Comparison of ENCODE assay signal across 21 cellular contexts in genomic region chr3:99757948-99758347, GRCh38. TPM values are rescaled to one million over a fixed set of nuclear protein-coding genes. Genes with fewer than 3 reads are reported as not detected.
DNase-seq lines count a peak whose midpoint lies in the region; ATAC-seq and TF ChIP-seq lines count a peak whose summit lies in the region.
"Had no signal": no experiment of that assay in that cellular context is flagged by ENCODE, and none has a peak within 500 bp of the region (broad histone marks: within the 10 kb centered on the region; RNA-seq: fewer than 3 reads in every experiment).

No MANE protein-coding gene starts in this region.

- no peak overlapping the region for H3K4me3 ChIP-seq in ascending aorta
- no peak overlapping the region for H3K4me3 ChIP-seq in lower lobe of right lung
- no peak overlapping the region for H3K4me3 ChIP-seq in tibial artery
- H3K4me3 ChIP-seq: BLaER1 treated with 17β-estradiol and CSF1 and Interleukin-3, amounts not matched to agents 10 nM and 100 nM; GM12878; GM23248 had no signal

- CTCF ChIA-PET in activated naive CD4-positive, alpha-beta T cell treated with anti-CD3 and anti-CD28 coated beads for 36 hours (lab: Charles Lee) = no interaction called here

- no peak overlapping the region for H3K56ac ChIP-seq in H9 (ENCODE audit: insufficient read length, low read depth, low read length)

- ATAC-seq in lower lobe of right lung = peak; percentile 14 to 59
- ATAC-seq: CD8-positive, alpha-beta T cell; GM12878 had no signal

- no peaks in the 10 kb centered on the region for H3K23me2 ChIP-seq in H9 (ENCODE audit: insufficient read length, low read depth, low read length, poor library complexity, severe bottlenecking)

- no peak overlapping the region for H3T11ph ChIP-seq in H9 (ENCODE audit: low read length)

- DNase-seq in ascending aorta (ENCODE audit: low spot score in 2 of 2) (no peak), lower lobe of right lung (no peak), osteocyte (ENCODE audit: extremely low spot score, unreplicated experiment) (no peak), tibial artery (no peak), germinal center (ENCODE audit: low spot score) (no peak), H9 (no peak)
- DNase-seq in activated naive CD4-positive, alpha-beta T cell treated with anti-CD3 and anti-CD28 coated beads for 36 hours = no peak
- DNase-seq: CD8-positive, alpha-beta T cell; COR-L47; DMS 273 treated with DMSO at 0.1 percent for 48 hours; DMS53; DND-41; EL; GM23248; HCEC 1CT; HFFc6; IMR-90 had no signal

- no peaks in the 10 kb centered on the region for H4K20me1 ChIP-seq in H9 (ENCODE audit: control insufficient read depth, insufficient read depth, insufficient read length)
- H4K20me1 ChIP-seq: BLaER1 treated with 17β-estradiol and CSF1 and Interleukin-3, amounts not matched to agents 10 nM and 100 nM had no signal

- no peak overlapping the region for H3K4me2 ChIP-seq in H9 (ENCODE audit: insufficient read depth, insufficient read length, low read length)
- H3K4me2 ChIP-seq: BLaER1 treated with 17β-estradiol and CSF1 and Interleukin-3, amounts not matched to agents 10 nM and 100 nM had no signal

- H2AFZ ChIP-seq in H9 (ENCODE audit: low read length) = no peak overlapping the region
- H2AFZ ChIP-seq: GM23248 had no signal

- no peaks in the 10 kb centered on the region for H3K79me1 ChIP-seq in H9 (ENCODE audit: insufficient read depth, low read depth, low read length, poor library complexity, severe bottlenecking)

- H3K4me1 Mint-ChIP-seq in osteocyte (ENCODE audit: unreplicated experiment) (peaks cover 87% of the 10 kb centered on the region), H9 (peaks cover 0 to 3% of the 10 kb centered on the region in 2 experiments; a peak in 1 of 4 replicates)
- H3K4me1 Mint-ChIP-seq in activated naive CD4-positive, alpha-beta T cell treated with anti-CD3 and anti-CD28 coated beads for 36 hours (ENCODE audit: low read depth) = no peaks in the 10 kb centered on the region
- H3K4me1 Mint-ChIP-seq: B cell had no signal

- no peaks in the 10 kb centered on the region for H3K79me2 ChIP-seq in H9 (ENCODE audit: insufficient read depth, low read length)

- no peak overlapping the region for H3K14ac ChIP-seq in H9 (ENCODE audit: insufficient read depth, low read length)

- no peak overlapping the region for H4K91ac ChIP-seq in H9 (ENCODE audit: insufficient read length, low read depth, low read length)

- no peak overlapping the region for H3K9ac ChIP-seq in H9 (ENCODE audit: extremely low read depth, insufficient read length, low read length)
- H3K9ac ChIP-seq: BLaER1 treated with 17β-estradiol and CSF1 and Interleukin-3, amounts not matched to agents 10 nM and 100 nM; GM23248 had no signal

- no peak overlapping the region for H3K23ac ChIP-seq in H9 (ENCODE audit: insufficient read length, low read depth, low read length)

- H3K36me3 ChIP-seq in ascending aorta = peaks cover 0 to 4% of the 10 kb centered on the region in 2 donors
- no peaks in the 10 kb centered on the region for H3K36me3 ChIP-seq in lower lobe of right lung
- peaks cover 0 to 6% (median 0%) of the 10 kb centered on the region in 3 donors for H3K36me3 ChIP-seq in tibial artery
- H3K36me3 ChIP-seq: BLaER1 treated with 17β-estradiol and CSF1 and Interleukin-3, amounts not matched to agents 10 nM and 100 nM had no signal

- no peak for TF ChIP-seq CTCF in ascending aorta (IDR thresholded peaks at IDR 0.05)
- TF ChIP-seq CTCF in lower lobe of right lung (IDR thresholded peaks at IDR 0.05) = no peak
- no peak for TF ChIP-seq CTCF in osteocyte (IDR thresholded peaks at IDR 0.05)
- no peak for TF ChIP-seq CTCF in tibial artery (IDR thresholded peaks at IDR 0.05)
- TF ChIP-seq CTCF in H9 (conservative IDR thresholded peaks at IDR 0.05) = no peak

- WGBS in H9 (ENCODE audit: extremely low coverage, insufficient read length, low lambda C conversion rate) = no CpG with 5 or more reads among the region's 2 CpGs

- no peak overlapping the region for H2BK20ac ChIP-seq in H9 (ENCODE audit: low read depth, low read length, poor library complexity, severe bottlenecking)

- H3K4me1 ChIP-seq in ascending aorta (peaks cover 4 to 47% of the 10 kb centered on the region in 2 donors), lower lobe of right lung (no peaks in the 10 kb centered on the region), tibial artery (peaks cover 0 to 99% (median 43%) of the 10 kb centered on the region in 4 donors), H9 (ENCODE audit: insufficient read depth, low read length) (no peaks in the 10 kb centered on the region)
- H3K4me1 ChIP-seq: BLaER1 treated with 17β-estradiol and CSF1 and Interleukin-3, amounts not matched to agents 10 nM and 100 nM had no signal

- no peak overlapping the region for H4K8ac ChIP-seq in H9 (replicated peaks; ENCODE audit: insufficient read length, low read depth, low read length)

- H3K27ac Mint-ChIP-seq in osteocyte (ENCODE audit: unreplicated experiment) = peak overlapping the region; percentile 83
- no peak overlapping the region for H3K27ac Mint-ChIP-seq in activated naive CD4-positive, alpha-beta T cell treated with anti-CD3 and anti-CD28 coated beads for 36 hours
- no peak overlapping the region for H3K27ac Mint-ChIP-seq in H9
- H3K27ac Mint-ChIP-seq: B cell; CD8-positive, alpha-beta T cell; HFFc6 had no signal

- H2BK12ac ChIP-seq in H9 (ENCODE audit: insufficient read length, low read depth, low read length) = no peak overlapping the region

- no peaks in the 10 kb centered on the region for H3K27me3 ChIP-seq in ascending aorta
- no peaks in the 10 kb centered on the region for H3K27me3 ChIP-seq in lower lobe of right lung (ENCODE audit: low read depth)
- H3K27me3 ChIP-seq in tibial artery = no peaks in the 10 kb centered on the region
- H3K27me3 ChIP-seq in H9 (ENCODE audit: insufficient read depth, low read length) = no peaks in the 10 kb centered on the region
- H3K27me3 ChIP-seq: BLaER1 treated with 17β-estradiol and CSF1 and Interleukin-3, amounts not matched to agents 10 nM and 100 nM had no signal

- H3K27me3 Mint-ChIP-seq in osteocyte (ENCODE audit: unreplicated experiment) (no peaks in the 10 kb centered on the region), H9 (ENCODE audit: low read depth) (no peaks in the 10 kb centered on the region)
- no peaks in the 10 kb centered on the region for H3K27me3 Mint-ChIP-seq in activated naive CD4-positive, alpha-beta T cell treated with anti-CD3 and anti-CD28 coated beads for 36 hours (ENCODE audit: low read depth)

- peak overlapping the region; percentile 56 to 79 for H3K27ac ChIP-seq in ascending aorta
- H3K27ac ChIP-seq in lower lobe of right lung = no peak overlapping the region
- H3K27ac ChIP-seq in tibial artery = peak overlapping the region; percentile 68 to 72
- H3K27ac ChIP-seq in H9 (ENCODE audit: insufficient read length, low read depth, low read length) = no peak overlapping the region
- H3K27ac ChIP-seq: BLaER1 treated with 17β-estradiol and CSF1 and Interleukin-3, amounts not matched to agents 10 nM and 100 nM; GM23248; HL-60 had no signal

- no peak overlapping the region for H2BK120ac ChIP-seq in H9 (ENCODE audit: low read depth, low read length, poor library complexity, severe bottlenecking)

- H2BK5ac ChIP-seq in H9 (ENCODE audit: insufficient read length, low read length) = no peak overlapping the region

- no peak overlapping the region for H3K4me3 Mint-ChIP-seq in osteocyte (ENCODE audit: unreplicated experiment)
- H3K4me3 Mint-ChIP-seq in activated naive CD4-positive, alpha-beta T cell treated with anti-CD3 and anti-CD28 coated beads for 36 hours = no peak overlapping the region
- H3K4me3 Mint-ChIP-seq in H9 = no peak overlapping the region
- H3K4me3 Mint-ChIP-seq: B cell; CD8-positive, alpha-beta T cell; HFFc6 had no signal

- no peaks in the 10 kb centered on the region for H3K9me3 ChIP-seq in ascending aorta
- no peaks in the 10 kb centered on the region for H3K9me3 ChIP-seq in lower lobe of right lung
- no peaks in the 10 kb centered on the region for H3K9me3 ChIP-seq in tibial artery
- H3K9me3 ChIP-seq in H9 (ENCODE audit: control insufficient read depth, low read depth, low read length) = no peaks in the 10 kb centered on the region
- H3K9me3 ChIP-seq: BLaER1 treated with 17β-estradiol and CSF1 and Interleukin-3, amounts not matched to agents 10 nM and 100 nM had no signal

- H2AK5ac ChIP-seq in H9 (ENCODE audit: insufficient read length, low read length) = no peak overlapping the region

- H3K4ac ChIP-seq in H9 (ENCODE audit: low read depth, low read length) = no peak overlapping the region

- no peak overlapping the region for H2BK15ac ChIP-seq in H9 (ENCODE audit: low read depth, low read length)

- H3K36me3 Mint-ChIP-seq in osteocyte (ENCODE audit: unreplicated experiment) = peaks cover 62% of the 10 kb centered on the region
- no peaks in the 10 kb centered on the region for H3K36me3 Mint-ChIP-seq in activated naive CD4-positive, alpha-beta T cell treated with anti-CD3 and anti-CD28 coated beads for 36 hours (ENCODE audit: low read depth)
- no peaks in the 10 kb centered on the region for H3K36me3 Mint-ChIP-seq in H9 (ENCODE audit: insufficient read depth in 1 of 3, low read depth in 3 of 3)
- H3K36me3 Mint-ChIP-seq: CD8-positive, alpha-beta T cell had no signal

- no peak overlapping the region for H4K5ac ChIP-seq in H9 (ENCODE audit: insufficient read length, low read depth, low read length)

- H3K18ac ChIP-seq in H9 (ENCODE audit: insufficient read length, low read depth, low read length) = no peak overlapping the region

- no peaks in the 10 kb centered on the region for H3K9me3 Mint-ChIP-seq in osteocyte (ENCODE audit: unreplicated experiment)
- H3K9me3 Mint-ChIP-seq in activated naive CD4-positive, alpha-beta T cell treated with anti-CD3 and anti-CD28 coated beads for 36 hours = no peaks in the 10 kb centered on the region
- H3K9me3 Mint-ChIP-seq in H9 = no peaks in the 10 kb centered on the region
- H3K9me3 Mint-ChIP-seq: CD8-positive, alpha-beta T cell; HFFc6 had no signal

- intact Hi-C loops in ascending aorta (cut with DNase I) = loop anchor here (5.0 to 10.0 kb wide), 4 partner anchors 506 to 1163 kb away; partner anchors contain the start of genes CPOX and DCBLD2
- intact Hi-C loops in lower lobe of right lung (cut with DNase I) = loop anchor here (10.0 kb wide), 1 partner anchor 733 kb away; no protein-coding TSS in a partner anchor
- intact Hi-C loops in tibial artery (cut with DNase I; ENCODE audit: low total_unique reads) = loop anchor here (10.0 kb wide), 1 partner anchor 733 kb away; no protein-coding TSS in a partner anchor
- intact Hi-C loops in activated naive CD4-positive, alpha-beta T cell treated with anti-CD3 and anti-CD28 coated beads for 36 hours (cut with micrococcal nuclease) = no loop called here

RNA-seq across cellular contexts. Expression of gene CMSS1, which starts 59.7 kb away (rescaled TPM):
- total RNA-seq in ascending aorta (9.2 TPM), lower lobe of right lung (17.3 TPM), osteocyte (38.5 and 47.2 TPM in 2 replicates), H9 (2021) (60.3 and 61.8 TPM in 2 replicates)
- 100 to 1,000 TPM in 1 of 2 experiments, 10 to 100 TPM in 1; 95.8 to 106 TPM for total RNA-seq in activated naive CD4-positive, alpha-beta T cell treated with anti-CD3 and anti-CD28 coated beads for 36 hours

Comparison
In these comparisons a context has a peak if more than half of its experiments do, and no peak if none do; other contexts are left out.
1. H3K27ac ChIP-seq: peak in ascending aorta (2 of 2) and tibial artery (2 of 2); none in lower lobe of right lung (single experiment) and H9 (single experiment).